Comparison of ENCODE assay signal across 1 cellular context in the genomic region with DNA sequence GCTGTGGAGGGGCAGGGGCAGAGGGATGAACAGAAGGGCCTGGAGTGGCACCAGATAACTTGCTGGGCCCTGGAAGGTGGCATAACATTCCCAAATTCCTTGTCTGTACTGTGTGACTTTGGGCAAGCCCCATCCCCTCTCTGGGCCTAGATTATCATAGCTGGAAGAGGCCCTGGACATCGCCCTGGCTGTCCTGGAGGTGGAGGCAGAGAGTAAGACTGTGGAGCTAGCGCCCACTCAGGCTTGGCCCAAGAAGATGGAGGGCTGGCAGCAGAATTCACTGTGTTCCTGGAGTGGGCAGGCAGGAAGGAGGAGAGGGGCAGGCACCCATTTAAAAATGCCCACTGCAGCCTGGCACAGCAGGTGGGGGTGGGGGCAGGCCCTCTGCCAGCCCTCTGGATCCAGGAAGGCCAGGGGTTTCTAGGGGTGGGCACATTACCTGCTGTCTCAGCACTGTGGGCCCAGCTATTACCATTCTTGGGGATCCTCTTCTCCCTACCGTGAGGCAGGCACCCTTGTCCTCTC.
TF ChIP-seq lines count a peak whose summit lies in the region.

No MANE protein-coding gene starts in this region.

TF ChIP-seq in K562, 482 proteins besides CTCF, POLR2A, EP300 and RAD21:
- TF ChIP-seq, protein P1, sequence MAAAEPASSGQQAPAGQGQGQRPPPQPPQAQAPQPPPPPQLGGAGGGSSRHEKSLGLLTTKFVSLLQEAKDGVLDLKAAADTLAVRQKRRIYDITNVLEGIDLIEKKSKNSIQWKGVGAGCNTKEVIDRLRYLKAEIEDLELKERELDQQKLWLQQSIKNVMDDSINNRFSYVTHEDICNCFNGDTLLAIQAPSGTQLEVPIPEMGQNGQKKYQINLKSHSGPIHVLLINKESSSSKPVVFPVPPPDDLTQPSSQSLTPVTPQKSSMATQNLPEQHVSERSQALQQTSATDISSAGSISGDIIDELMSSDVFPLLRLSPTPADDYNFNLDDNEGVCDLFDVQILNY (CRISPR knock-in tag; IDR thresholded peaks at IDR 0.05) = no peak
- no peak for TF ChIP-seq HMGN3 (IDR thresholded peaks at IDR 0.05; ENCODE audit: borderline replicate concordance, extremely low read depth, insufficient read length, low read depth, low read length)
- no peak for TF ChIP-seq HOXB6 (CRISPR knock-in tag; IDR thresholded peaks at IDR 0.05; ENCODE audit: borderline replicate concordance)
- TF ChIP-seq BCOR (IDR thresholded peaks at IDR 0.05) = peak; percentile 42; the same call in 1 of the 2 replicates
- peak; percentile 78 for TF ChIP-seq SMARCA5 (IDR thresholded peaks at IDR 0.05)
- TF ChIP-seq ZFP36 (IDR thresholded peaks at IDR 0.05; ENCODE audit: low read depth, low read length, partially characterized antibody) = peak; percentile 95
- TF ChIP-seq, protein P2, sequence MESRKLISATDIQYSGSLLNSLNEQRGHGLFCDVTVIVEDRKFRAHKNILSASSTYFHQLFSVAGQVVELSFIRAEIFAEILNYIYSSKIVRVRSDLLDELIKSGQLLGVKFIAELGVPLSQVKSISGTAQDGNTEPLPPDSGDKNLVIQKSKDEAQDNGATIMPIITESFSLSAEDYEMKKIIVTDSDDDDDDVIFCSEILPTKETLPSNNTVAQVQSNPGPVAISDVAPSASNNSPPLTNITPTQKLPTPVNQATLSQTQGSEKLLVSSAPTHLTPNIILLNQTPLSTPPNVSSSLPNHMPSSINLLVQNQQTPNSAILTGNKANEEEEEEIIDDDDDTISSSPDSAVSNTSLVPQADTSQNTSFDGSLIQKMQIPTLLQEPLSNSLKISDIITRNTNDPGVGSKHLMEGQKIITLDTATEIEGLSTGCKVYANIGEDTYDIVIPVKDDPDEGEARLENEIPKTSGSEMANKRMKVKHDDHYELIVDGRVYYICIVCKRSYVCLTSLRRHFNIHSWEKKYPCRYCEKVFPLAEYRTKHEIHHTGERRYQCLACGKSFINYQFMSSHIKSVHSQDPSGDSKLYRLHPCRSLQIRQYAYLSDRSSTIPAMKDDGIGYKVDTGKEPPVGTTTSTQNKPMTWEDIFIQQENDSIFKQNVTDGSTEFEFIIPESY (CRISPR knock-in tag; IDR thresholded peaks at IDR 0.05) = peak; percentile 77
- peak in 1 of 2 experiments; percentile 27; a peak in 1 of 4 replicates for TF ChIP-seq RCOR1 (IDR thresholded peaks at IDR 0.05; ENCODE audit: borderline replicate concordance in 1 of 2, low read depth in 2 of 2, low read length in 2 of 2)
- TF ChIP-seq EGR1 (conservative IDR thresholded peaks at IDR 0.05) = peak; percentile 39; the same call in 1 of the 2 replicates
- peak; percentile 83 for TF ChIP-seq RBM25 (IDR thresholded peaks at IDR 0.05; ENCODE audit: low read depth, low read length, severe bottlenecking)
- TF ChIP-seq MAFF (IDR thresholded peaks at IDR 0.05; ENCODE audit: low read length) = no peak
- TF ChIP-seq, protein P3, sequence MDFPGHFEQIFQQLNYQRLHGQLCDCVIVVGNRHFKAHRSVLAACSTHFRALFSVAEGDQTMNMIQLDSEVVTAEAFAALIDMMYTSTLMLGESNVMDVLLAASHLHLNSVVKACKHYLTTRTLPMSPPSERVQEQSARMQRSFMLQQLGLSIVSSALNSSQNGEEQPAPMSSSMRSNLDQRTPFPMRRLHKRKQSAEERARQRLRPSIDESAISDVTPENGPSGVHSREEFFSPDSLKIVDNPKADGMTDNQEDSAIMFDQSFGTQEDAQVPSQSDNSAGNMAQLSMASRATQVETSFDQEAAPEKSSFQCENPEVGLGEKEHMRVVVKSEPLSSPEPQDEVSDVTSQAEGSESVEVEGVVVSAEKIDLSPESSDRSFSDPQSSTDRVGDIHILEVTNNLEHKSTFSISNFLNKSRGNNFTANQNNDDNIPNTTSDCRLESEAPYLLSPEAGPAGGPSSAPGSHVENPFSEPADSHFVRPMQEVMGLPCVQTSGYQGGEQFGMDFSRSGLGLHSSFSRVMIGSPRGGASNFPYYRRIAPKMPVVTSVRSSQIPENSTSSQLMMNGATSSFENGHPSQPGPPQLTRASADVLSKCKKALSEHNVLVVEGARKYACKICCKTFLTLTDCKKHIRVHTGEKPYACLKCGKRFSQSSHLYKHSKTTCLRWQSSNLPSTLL (IDR thresholded peaks at IDR 0.05) = no peak
- TF ChIP-seq KDM1A (IDR thresholded peaks at IDR 0.05) = 0 out of 4 replicates have a peak, but pooled peaks of 1 of the 2 experiments have one; percentile 19
- TF ChIP-seq RB1 (IDR thresholded peaks at IDR 0.05; ENCODE audit: low read depth) = 0 out of 2 replicates have a peak, but pooled peaks have one; percentile 21
